In the genomic region with DNA sequence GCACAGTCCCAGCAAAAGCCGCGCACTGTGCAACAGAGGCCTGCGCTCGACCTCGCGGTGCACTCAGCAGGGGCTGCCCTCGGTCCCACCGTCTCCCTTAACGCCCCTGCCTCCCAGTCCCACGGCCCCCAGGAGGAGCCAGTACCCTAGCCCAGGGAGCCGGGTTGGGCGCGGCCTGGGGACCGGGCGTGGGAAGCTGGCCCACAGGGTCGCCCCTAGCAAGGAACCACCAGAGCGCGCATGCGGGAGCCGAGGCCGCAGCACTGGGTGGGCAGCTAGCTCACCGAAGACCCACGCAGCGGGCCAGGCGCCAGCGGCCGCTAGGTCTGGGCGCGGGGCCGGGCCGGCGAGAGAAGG, we compare ENCODE assay signal across 8 cellular contexts. TPM values are rescaled to one million over a fixed set of nuclear protein-coding genes. Genes with fewer than 3 reads are reported as not detected.
A peak's percentile ranks its signal among the peaks of the same experiment; 100 is the strongest.
DNase-seq lines count a peak whose midpoint lies in the region; ATAC-seq, FAIRE-seq and TF ChIP-seq lines count a peak whose summit lies in the region.

No MANE protein-coding gene starts in this region.

- H3K27me3 Mint-ChIP-seq in activated T-cell treated with anti-CD3 and anti-CD28 coated beads, Interleukin-2, amount 50 U/mL, for 4 hours (ENCODE audit: low read depth) = peaks cover 1% of the 10 kb centered on the region

- H3K4me3 Mint-ChIP-seq in activated T-cell treated with anti-CD3 and anti-CD28 coated beads, Interleukin-2, amount 50 U/mL, for 4 hours = peak overlapping the region; percentile 63

- no peaks in the 10 kb centered on the region for H3K9me3 Mint-ChIP-seq in activated T-cell treated with anti-CD3 and anti-CD28 coated beads, Interleukin-2, amount 50 U/mL, for 4 hours

- no peak for TF ChIP-seq POLR2A in GM12892 (IDR thresholded peaks at IDR 0.05; ENCODE audit: low read depth, low read length)

- H3K9ac ChIP-seq in subcutaneous abdominal adipose tissue (ENCODE audit: low read length in 5 of 5) = peak overlapping the region in 4 of 5 donors; percentile 72 to 91 (median 78)

- intact Hi-C loops in ascending aorta (cut with DNase I) = loop anchor here (1.0 to 10.0 kb wide), 5 partner anchors 22 to 604 kb away; partner anchors contain the start of genes CDC42BPA and ZNF678

- ATAC-seq in activated T-cell treated with anti-CD3 and anti-CD28 coated beads, Interleukin-2, amount 50 U/mL, for 4 hours = no peak
- no peak for ATAC-seq in HG03108 (IDR thresholded peaks at IDR 0.05; ENCODE audit: unreplicated experiment)

- H3K4me3 ChIP-seq in ascending aorta (peak overlapping the region; percentile 93 to 98), subcutaneous abdominal adipose tissue (ENCODE audit: low read depth in 1 of 5, low read length in 5 of 5) (peak overlapping the region in 4 of 5 donors; percentile 61 to 80 (median 76))

- no peak for TF ChIP-seq CTCF in ascending aorta (IDR thresholded peaks at IDR 0.05)

- H3K4me1 Mint-ChIP-seq in activated T-cell treated with anti-CD3 and anti-CD28 coated beads, Interleukin-2, amount 50 U/mL, for 4 hours (ENCODE audit: low read depth) = peaks cover 5% of the 10 kb centered on the region

- FAIRE-seq in RCC 7860 (lab: Jason Lieb, UNC) = no peak
- FAIRE-seq in GM12892 (lab: Jason Lieb, UNC) = no peak

- DNase-seq in activated T-cell treated with anti-CD3 and anti-CD28 coated beads, Interleukin-2, amount 50 U/mL, for 4 hours = no peak
- no peak for DNase-seq in activated T-cell treated with anti-CD3 and anti-CD28 coated beads, Interleukin-2, amount 50 U/mL, for 48 hours
- DNase-seq in ascending aorta (ENCODE audit: low spot score in 2 of 2) (no peak), RCC 7860 (ENCODE audit: low spot score) (no peak), GM12892 (ENCODE audit: insufficient read length) (no peak)

- H3K27ac ChIP-seq in ascending aorta = peak overlapping the region; percentile 79 to 85
- H3K27ac ChIP-seq in layer of hippocampus (ENCODE audit: low read depth, low read length) = peak overlapping the region; percentile 38
- no peak overlapping the region for H3K27ac ChIP-seq in subcutaneous abdominal adipose tissue (ENCODE audit: low read depth, low read length)

- H3K36me3 ChIP-seq in ascending aorta (no peaks in the 10 kb centered on the region), subcutaneous abdominal adipose tissue (ENCODE audit: control insufficient read depth in 5 of 5, insufficient read depth in 5 of 5, low read length in 5 of 5) (no peaks in the 10 kb centered on the region)

- H3K27me3 ChIP-seq in ascending aorta (no peaks in the 10 kb centered on the region), layer of hippocampus (ENCODE audit: control insufficient read depth, insufficient read depth, low read length) (no peaks in the 10 kb centered on the region), subcutaneous abdominal adipose tissue (ENCODE audit: control insufficient read depth in 5 of 5, insufficient read depth in 4 of 5, low read length in 5 of 5) (no peaks in the 10 kb centered on the region)

- H3K36me3 Mint-ChIP-seq in activated T-cell treated with anti-CD3 and anti-CD28 coated beads, Interleukin-2, amount 50 U/mL, for 4 hours (ENCODE audit: insufficient read depth) = no peaks in the 10 kb centered on the region

- H3K9me3 ChIP-seq in ascending aorta (peaks cover 4 to 23% of the 10 kb centered on the region in 2 donors), subcutaneous abdominal adipose tissue (ENCODE audit: control insufficient read depth in 5 of 5, low read length in 5 of 5) (peaks cover 0 to 7% (median 3%) of the 10 kb centered on the region in 5 donors)

- H3K4me1 ChIP-seq in ascending aorta (peaks cover 4 to 8% of the 10 kb centered on the region in 2 donors), subcutaneous abdominal adipose tissue (ENCODE audit: control insufficient read depth in 5 of 5, insufficient read depth in 5 of 5, low read length in 5 of 5) (peaks cover 0 to 19% (median 15%) of the 10 kb centered on the region in 5 donors)

RNA-seq across cellular contexts. Expression of gene ZNF678, which starts 21.6 kb away (rescaled TPM):
- total RNA-seq in activated T-cell treated with anti-CD3 and anti-CD28 coated beads, Interleukin-2, amount 50 U/mL, for 4 hours = 1 to 10 TPM; 8.0 to 9.6 (median 9.1) TPM
- total RNA-seq in ascending aorta = 0.75 TPM
- polyA plus RNA-seq in GM12892 (2012; ENCODE audit: missing spikeins) = 4.3 TPM
